ENCODE assay signal across 14 cellular contexts in the genomic region with DNA sequence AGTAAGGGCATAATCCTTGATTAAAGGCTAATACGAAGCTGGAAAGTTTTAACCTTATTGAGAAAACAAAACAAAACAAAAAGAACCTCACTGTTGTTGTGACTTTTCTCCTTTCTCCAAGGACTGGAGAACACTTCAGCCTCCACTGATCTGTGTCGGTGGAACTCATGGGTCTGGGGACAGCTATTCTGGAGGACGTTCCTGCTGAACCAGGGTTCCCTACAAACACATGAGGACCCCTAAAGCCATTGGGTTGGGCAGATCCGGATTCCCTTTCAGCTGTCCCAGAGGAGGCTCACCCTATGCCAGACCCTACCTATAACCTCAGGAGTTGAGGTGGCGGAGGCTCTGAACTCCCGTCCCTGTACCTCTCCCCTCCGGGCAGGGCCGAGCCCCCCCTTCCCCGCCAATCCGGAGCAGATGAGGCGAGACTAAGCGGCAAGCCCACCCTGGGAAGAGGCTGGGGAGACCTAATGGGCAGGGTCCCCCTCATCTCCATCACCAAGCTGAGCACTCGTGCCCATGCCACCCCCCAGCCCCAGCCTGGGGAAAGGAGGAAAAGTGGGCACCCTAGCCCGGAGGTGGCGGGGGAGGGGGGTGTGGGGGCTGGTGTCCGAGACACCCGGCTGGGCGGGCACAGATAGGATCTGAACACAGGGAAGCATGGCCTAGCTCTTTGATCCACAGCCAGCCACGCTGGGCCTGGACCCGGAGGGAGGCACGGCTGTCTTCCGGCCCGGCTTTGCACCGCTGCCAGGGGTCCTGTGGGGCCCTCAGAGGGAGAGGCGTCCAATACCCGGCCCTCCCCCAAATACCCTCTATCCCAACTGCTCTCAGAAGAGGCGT. TPM values are rescaled to one million over a fixed set of nuclear protein-coding genes. Genes with fewer than 3 reads are reported as not detected.
DNase-seq lines count a peak whose midpoint lies in the region; ATAC-seq and TF ChIP-seq lines count a peak whose summit lies in the region.
"Had no signal": no experiment of that assay in that cellular context is flagged by ENCODE, and none has a peak within 500 bp of the region (broad histone marks: within the 10 kb centered on the region; RNA-seq: fewer than 3 reads in every experiment).

No MANE protein-coding gene starts in this region.

- peak overlapping the region; percentile 95 for H3K27ac Mint-ChIP-seq in activated CD4-positive, alpha-beta T cell treated with anti-CD3 and anti-CD28 coated beads, Interleukin-2, amount 10 ng/mL, durations not matched to agents 7 days and 5 days
- peak overlapping the region; percentile 9 for H3K27ac Mint-ChIP-seq in activated T-cell treated with anti-CD3 and anti-CD28 coated beads, Interleukin-2, amount 50 U/mL, for 72 hours
- H3K27ac Mint-ChIP-seq in memory B cell: no peak overlapping the region

- H3K4me3 Mint-ChIP-seq in activated CD4-positive, alpha-beta T cell treated with anti-CD3 and anti-CD28 coated beads, Interleukin-2, amount 10 ng/mL, durations not matched to agents 7 days and 5 days: peak overlapping the region; percentile 81
- peak overlapping the region; percentile 87 to 94 for H3K4me3 Mint-ChIP-seq in activated T-cell treated with anti-CD3 and anti-CD28 coated beads, Interleukin-2, amount 50 U/mL, for 72 hours
- peak overlapping the region; percentile 92 for H3K4me3 Mint-ChIP-seq in memory B cell

- H3K27me3 ChIP-seq in stomach (peaks cover 0 to 48% (median 11%) of the 10 kb centered on the region in 3 donors), upper lobe of right lung (peaks cover 12% of the 10 kb centered on the region)

- intact Hi-C loops in stomach (cut with DNase I; ENCODE audit: low total_unique reads): no loop called here
- intact Hi-C loops in upper lobe of right lung (cut with DNase I): no loop called here

- WGBS in stomach, 5 donors: 46 to 62% (median 47%) methylated on average over 13 to 27 of the region's 27 CpGs

- ATAC-seq in activated T-cell treated with anti-CD3 and anti-CD28 coated beads, Interleukin-2, amount 50 U/mL, for 72 hours (replicated peaks in 1 of 2): no peak
- ATAC-seq in memory B cell (ENCODE audit: low read depth) (no peak), GM21360 (IDR thresholded peaks at IDR 0.05; ENCODE audit: unreplicated experiment) (no peak), upper lobe of right lung (no peak)

- H3K4me1 Mint-ChIP-seq in activated CD4-positive, alpha-beta T cell treated with anti-CD3 and anti-CD28 coated beads, Interleukin-2, amount 10 ng/mL, durations not matched to agents 7 days and 5 days: peaks cover 64% of the 10 kb centered on the region
- H3K4me1 Mint-ChIP-seq in activated T-cell treated with anti-CD3 and anti-CD28 coated beads, Interleukin-2, amount 50 U/mL, for 72 hours (ENCODE audit: low read depth): peaks cover 78% of the 10 kb centered on the region
- H3K4me1 Mint-ChIP-seq in memory B cell: peaks cover 14% of the 10 kb centered on the region

- CTCF ChIA-PET in activated CD4-positive, alpha-beta T cell treated with anti-CD3 and anti-CD28 coated beads, Interleukin-2, amount 10 ng/mL, durations not matched to agents 7 days and 5 days (lab: Charles Lee): interaction anchor here (0.9 to 4.1 kb wide), 11 partner anchors 9 to 74 kb away, joined by 3 to 40 read pairs (median 8); no protein-coding TSS in a partner anchor

- TF ChIP-seq EP300 in stomach (IDR thresholded peaks at IDR 0.05): no peak

- no peaks in the 10 kb centered on the region for H3K9me3 Mint-ChIP-seq in activated CD4-positive, alpha-beta T cell treated with anti-CD3 and anti-CD28 coated beads, Interleukin-2, amount 10 ng/mL, durations not matched to agents 7 days and 5 days
- no peaks in the 10 kb centered on the region for H3K9me3 Mint-ChIP-seq in activated T-cell treated with anti-CD3 and anti-CD28 coated beads, Interleukin-2, amount 50 U/mL, for 72 hours
- H3K9me3 Mint-ChIP-seq in memory B cell: no peaks in the 10 kb centered on the region

- POLR2A ChIA-PET in activated CD4-positive, alpha-beta T cell treated with anti-CD3 and anti-CD28 coated beads, Interleukin-2, amount 10 ng/mL, durations not matched to agents 7 days and 5 days (lab: Charles Lee): interaction anchor here (0.7 to 1.3 kb wide), 2 partner anchors 8 to 16 kb away, joined by 3 to 6 read pairs; no protein-coding TSS in a partner anchor

- no peak overlapping the region for H3K27ac ChIP-seq in stomach
- no peak overlapping the region for H3K27ac ChIP-seq in upper lobe of right lung

- peaks cover 20 to 25% (median 23%) of the 10 kb centered on the region in 4 donors for H3K4me1 ChIP-seq in stomach
- peaks cover 17% of the 10 kb centered on the region for H3K4me1 ChIP-seq in upper lobe of right lung

- no peaks in the 10 kb centered on the region for H3K9me3 ChIP-seq in stomach
- no peaks in the 10 kb centered on the region for H3K9me3 ChIP-seq in upper lobe of right lung
- H3K9me3 ChIP-seq: A549, SK-N-SH had no signal

- H3K27me3 Mint-ChIP-seq in activated CD4-positive, alpha-beta T cell treated with anti-CD3 and anti-CD28 coated beads, Interleukin-2, amount 10 ng/mL, durations not matched to agents 7 days and 5 days: peaks cover 8% of the 10 kb centered on the region
- no peaks in the 10 kb centered on the region for H3K27me3 Mint-ChIP-seq in activated T-cell treated with anti-CD3 and anti-CD28 coated beads, Interleukin-2, amount 50 U/mL, for 72 hours (ENCODE audit: low read depth)
- no peaks in the 10 kb centered on the region for H3K27me3 Mint-ChIP-seq in memory B cell

- DNase-seq in activated CD4-positive, alpha-beta T cell treated with anti-CD3 and anti-CD28 coated beads, Interleukin-2, amount 10 ng/mL, durations not matched to agents 7 days and 5 days: no peak
- DNase-seq in activated CD4-positive, alpha-beta T cell treated with anti-CD3 and anti-CD28 coated beads for 48 hours: no peak
- no peak for DNase-seq in activated T-cell treated with anti-CD3 and anti-CD28 coated beads, Interleukin-2, amount 50 U/mL, for 72 hours
- DNase-seq in memory B cell (ENCODE audit: low spot score in 2 of 2): no peak
- DNase-seq in stomach: no peak
- DNase-seq in AG08396 (ENCODE audit: low spot score): no peak
- no peak for DNase-seq in upper lobe of right lung
- DNase-seq: activated CD4-positive, alpha-beta T cell treated with anti-CD3 and anti-CD28 coated beads, Interleukin-2, amount 50 U/mL, for 4 hours; DND-41; NCI-H1417 treated with DMSO at 0.1 percent for 48 hours; NCI-H526 treated with DMSO at 0.1 percent for 48 hours; SK-N-SH had no signal

- H3K36me3 ChIP-seq in stomach (no peaks in the 10 kb centered on the region), upper lobe of right lung (no peaks in the 10 kb centered on the region)

- no peak for TF ChIP-seq POLR2A in stomach (IDR thresholded peaks at IDR 0.05)

- peaks cover 26% of the 10 kb centered on the region for H3K36me3 Mint-ChIP-seq in activated CD4-positive, alpha-beta T cell treated with anti-CD3 and anti-CD28 coated beads, Interleukin-2, amount 10 ng/mL, durations not matched to agents 7 days and 5 days (ENCODE audit: low read depth)
- H3K36me3 Mint-ChIP-seq in activated T-cell treated with anti-CD3 and anti-CD28 coated beads, Interleukin-2, amount 50 U/mL, for 72 hours (ENCODE audit: insufficient read depth in 2 of 2): peaks cover 7 to 20% of the 10 kb centered on the region in 2 donors
- peaks cover 2% of the 10 kb centered on the region for H3K36me3 Mint-ChIP-seq in memory B cell

- H3K4me3 ChIP-seq in stomach: peak overlapping the region; percentile 52 to 70 (median 58)
- no peak overlapping the region for H3K4me3 ChIP-seq in upper lobe of right lung

- no peak for TF ChIP-seq CTCF in stomach (IDR thresholded peaks at IDR 0.05)
- no peak for TF ChIP-seq CTCF in upper lobe of right lung (IDR thresholded peaks at IDR 0.05)

RNA-seq across cellular contexts. Expression of gene TCF7, which starts 1.5 kb away (rescaled TPM):
- 100 to 1,000 TPM; 271 to 283 TPM for total RNA-seq in activated CD4-positive, alpha-beta T cell treated with anti-CD3 and anti-CD28 coated beads, Interleukin-2, amount 10 ng/mL, durations not matched to agents 7 days and 5 days
- total RNA-seq in activated T-cell treated with anti-CD3 and anti-CD28 coated beads, Interleukin-2, amount 50 U/mL, for 72 hours: 100 to 1,000 TPM; 142 to 265 TPM
- total RNA-seq in stomach: 10 to 100 TPM in 1 of 5 donors, 1 to 10 TPM in 3, not detected in 1; 4.6 to 13.3 (median 7.6) TPM
- 1 to 10 TPM; 3.7 to 8.0 (median 5.0) TPM for polyA plus RNA-seq in stomach
- total RNA-seq in upper lobe of right lung: 7.0 TPM

Comparison
In these comparisons a context has a peak if more than half of its experiments do, and no peak if none do; other contexts are left out.
1. RNA of gene TCF7, which starts 1.5 kb away (total RNA-seq): 271 to 283 TPM in activated CD4-positive, alpha-beta T cell treated with anti-CD3 and anti-CD28 coated beads, Interleukin-2, amount 10 ng/mL, durations not matched to agents 7 days and 5 days and 142 to 265 TPM in activated T-cell treated with anti-CD3 and anti-CD28 coated beads, Interleukin-2, amount 50 U/mL, for 72 hours; 7.0 TPM in upper lobe of right lung (single experiment) and 4.6 to 13.3 TPM in stomach; every median in the first group is over 4 times any median in the second.
2. Peak in every context shown above with its lines, with median percentiles within 50 percentile points of each other: H3K4me3 Mint-ChIP-seq.